26 cellular contexts compared by ENCODE assay signal in the genomic region with DNA sequence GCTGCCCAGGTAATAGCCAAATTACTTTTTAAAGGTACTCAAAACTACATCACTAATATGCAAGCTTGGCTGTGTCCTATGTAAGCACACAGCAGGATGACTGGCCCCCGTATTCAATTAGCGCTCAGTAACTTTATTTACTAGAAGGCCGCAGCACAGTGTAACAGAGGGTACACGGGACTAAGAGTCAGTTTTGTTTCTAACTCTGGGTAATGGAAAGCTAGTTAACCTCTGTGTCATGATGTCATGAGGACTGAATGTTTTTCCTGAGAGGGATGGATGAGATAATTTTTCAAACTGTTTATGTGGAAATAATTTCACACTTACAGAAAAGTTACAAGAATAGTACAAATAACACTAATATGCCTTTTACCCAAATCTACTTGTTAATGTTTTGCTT. TPM values are rescaled to one million over a fixed set of nuclear protein-coding genes. Genes with fewer than 3 reads are reported as not detected.
DNase-seq lines count a peak whose midpoint lies in the region; ATAC-seq, FAIRE-seq and TF ChIP-seq lines count a peak whose summit lies in the region.
"Had no signal": no experiment of that assay in that cellular context is flagged by ENCODE, and none has a peak within 500 bp of the region (broad histone marks: within the 10 kb centered on the region; RNA-seq: fewer than 3 reads in every experiment).

No MANE protein-coding gene starts in this region.

- no peaks in the 10 kb centered on the region for H3K9me3 Mint-ChIP-seq in natural killer cell
- H3K9me3 Mint-ChIP-seq: activated CD4-positive, alpha-beta memory T cell treated with anti-CD3 and anti-CD28 coated beads, Interleukin-2, amount 10 ng/mL, durations not matched to agents 7 days and 5 days; CD8-positive, alpha-beta T cell; natural killer cell treated with Interleukin-12 subunit alpha and Interleukin-12 subunit beta and Interleukin-15 and Interleukin-18, amount 100 ng/mL, for 72 hours had no signal

- TF ChIP-seq EP300 in stomach (IDR thresholded peaks at IDR 0.05) = no peak

- no peak for FAIRE-seq in small intestine (lab: Jason Lieb, UNC)
- FAIRE-seq: GM18507, GM19239, HTR-8/SVneo, K562 had no signal

- no peaks in the 10 kb centered on the region for H3K27me3 Mint-ChIP-seq in natural killer cell (ENCODE audit: low read depth in 2 of 2)
- H3K27me3 Mint-ChIP-seq: activated CD4-positive, alpha-beta memory T cell treated with anti-CD3 and anti-CD28 coated beads, Interleukin-2, amount 10 ng/mL, durations not matched to agents 7 days and 5 days; natural killer cell treated with Interleukin-12 subunit alpha and Interleukin-12 subunit beta and Interleukin-15 and Interleukin-18, amount 100 ng/mL, for 72 hours had no signal

- H3K36me3 ChIP-seq in stomach (peaks cover 0 to 9% (median 9%) of the 10 kb centered on the region in 4 donors), small intestine (ENCODE audit: control insufficient read depth in 2 of 2, insufficient read depth in 2 of 2, low read length in 2 of 2) (peaks cover 0 to 3% of the 10 kb centered on the region in 2 donors)
- H3K36me3 ChIP-seq: BE2C, tibial nerve had no signal

- H3K4me1 ChIP-seq in stomach (peaks cover 8 to 35% (median 15%) of the 10 kb centered on the region in 4 donors), small intestine (ENCODE audit: control insufficient read depth in 2 of 2, insufficient read depth in 1 of 2, low read depth in 1 of 2, low read length in 1 of 2) (peaks cover 0 to 5% of the 10 kb centered on the region in 2 donors)
- H3K4me1 ChIP-seq: BE2C had no signal

- no peak overlapping the region for H3K4me3 Mint-ChIP-seq in natural killer cell
- H3K4me3 Mint-ChIP-seq: activated CD4-positive, alpha-beta memory T cell treated with anti-CD3 and anti-CD28 coated beads, Interleukin-2, amount 10 ng/mL, durations not matched to agents 7 days and 5 days; CD8-positive, alpha-beta T cell; natural killer cell treated with Interleukin-12 subunit alpha and Interleukin-12 subunit beta and Interleukin-15 and Interleukin-18, amount 100 ng/mL, for 72 hours had no signal

- TF ChIP-seq POLR2A in stomach (IDR thresholded peaks at IDR 0.05) = no peak

- intact Hi-C loops in stomach (cut with DNase I; ENCODE audit: low total_unique reads) (no loop called here), natural killer cell (cut with micrococcal nuclease) (no loop called here)

- TF ChIP-seq CTCF in fibroblast of mammary gland (conservative IDR thresholded peaks at IDR 0.05; ENCODE audit: control insufficient read depth, insufficient read depth, low read depth, low read length) (no peak), stomach (IDR thresholded peaks at IDR 0.05) (no peak), natural killer cell (IDR thresholded peaks at IDR 0.05) (no peak)

- H3K4me3 ChIP-seq in fibroblast of mammary gland (ENCODE audit: control insufficient read depth, low read depth, low read length) (no peak overlapping the region), stomach (no peak overlapping the region), small intestine (ENCODE audit: low read depth in 1 of 2, low read length in 2 of 2) (no peak overlapping the region)
- H3K4me3 ChIP-seq: K562, tibial nerve had no signal

- H3K27ac Mint-ChIP-seq in natural killer cell = no peak overlapping the region
- H3K27ac Mint-ChIP-seq: activated CD4-positive, alpha-beta memory T cell treated with anti-CD3 and anti-CD28 coated beads, Interleukin-2, amount 10 ng/mL, durations not matched to agents 7 days and 5 days; CD8-positive, alpha-beta T cell; natural killer cell treated with Interleukin-12 subunit alpha and Interleukin-12 subunit beta and Interleukin-15 and Interleukin-18, amount 100 ng/mL, for 72 hours had no signal

- no peaks in the 10 kb centered on the region for H3K36me3 Mint-ChIP-seq in natural killer cell

- H3K27me3 ChIP-seq in stomach = no peaks in the 10 kb centered on the region
- H3K27me3 ChIP-seq in small intestine (ENCODE audit: control insufficient read depth in 2 of 2, insufficient read depth in 2 of 2, low read length in 2 of 2) = no peaks in the 10 kb centered on the region
- H3K27me3 ChIP-seq: BE2C, tibial nerve had no signal

- peaks cover 34 to 42% of the 10 kb centered on the region in 2 donors for H3K4me1 Mint-ChIP-seq in natural killer cell

- peak overlapping the region; percentile 52 to 64 (median 56) for H3K27ac ChIP-seq in stomach
- H3K27ac ChIP-seq in small intestine (ENCODE audit: low read depth in 1 of 2, low read length in 1 of 2) = peak overlapping the region in 1 of 2 donors; percentile 80

- no peaks in the 10 kb centered on the region for H3K9me3 ChIP-seq in stomach
- no peaks in the 10 kb centered on the region for H3K9me3 ChIP-seq in small intestine (ENCODE audit: control insufficient read depth, low read depth)
- H3K9me3 ChIP-seq: BE2C, tibial nerve had no signal

- 24 to 73% (median 37%) methylated on average over 4 of the region's 4 CpGs for WGBS in stomach, 5 donors
- WGBS in small intestine, 3 donors = 17 to 69% (median 49%) methylated on average over 4 of the region's 4 CpGs

- DNase-seq in amniotic epithelial cell (ENCODE audit: low read depth) (peak; percentile 41), fibroblast of mammary gland (ENCODE audit: low read depth) (peak; percentile 40), kidney tubule cell (ENCODE audit: low spot score) (peak; percentile 31), stomach (no peak), small intestine (no peak), NCI-H187 treated with DMSO at 0.1 percent for 48 hours (lab: John Stamatoyannopoulos, UW) (no peak), natural killer cell (no peak)
- DNase-seq: activated CD4-positive, alpha-beta memory T cell treated with anti-CD3 and anti-CD28 coated beads, Interleukin-2, amount 10 ng/mL, durations not matched to agents 7 days and 5 days; activated CD8-positive, alpha-beta memory T cell treated with anti-CD3 and anti-CD28 coated beads, Interleukin-2, amount 50 U/mL, for 4 hours; activated naive CD4-positive, alpha-beta T cell; BE2C; CD8-positive, alpha-beta T cell; EL; NCI-H1092; NCI-H2029; NCI-H226; NCI-H526 treated with DMSO at 0.1 percent for 48 hours; SHP77; stimulated activated CD4-positive, alpha-beta T cell treated with anti-CD3 and anti-CD28 coated beads, Interleukin-2, amount 100 ng/mL, for 24 hours; stimulated activated CD8-positive, alpha-beta memory T cell treated with anti-CD3 and anti-CD28 coated beads, Interleukin-4, amount 100 ng/mL, for 48 hours had no signal

- no peak for ATAC-seq in natural killer cell
- ATAC-seq: CD8-positive, alpha-beta T cell; K562; natural killer cell treated with Interleukin-12 subunit alpha and Interleukin-12 subunit beta and Interleukin-15 and Interleukin-18, amount 100 ng/mL, for 72 hours had no signal

RNA-seq across cellular contexts. Expression of gene GALNT4, which starts 27.1 kb away (rescaled TPM):
- total RNA-seq in stomach = 100 to 1,000 TPM in 1 of 5 donors, 10 to 100 TPM in 2, 1 to 10 TPM in 1, under 1 TPM in 1; 0.45 to 111 (median 12.2) TPM
- polyA plus RNA-seq in stomach = 1 to 10 TPM; 2.6 to 6.8 (median 3.1) TPM
- polyA plus RNA-seq in small intestine = 10 to 100 TPM in 1 of 3 donors, 1 to 10 TPM in 2; 3.2 to 16.1 (median 5.8) TPM
- 10 to 100 TPM; 14.3 to 19.9 (median 18.7) TPM for total RNA-seq in natural killer cell

RNA-seq across cellular contexts. Expression of gene POC1B, which starts 28.4 kb away (rescaled TPM):
- total RNA-seq in stomach (10 to 100 TPM in 4 of 5 donors, 1 to 10 TPM in 1; 1.7 to 68.3 (median 55.8) TPM), natural killer cell (10 to 100 TPM; 29.8 to 40.9 (median 38.0) TPM)
- polyA plus RNA-seq in stomach (10 to 100 TPM in 2 of 3 donors, 1 to 10 TPM in 1; 7.1 to 14.4 (median 12.5) TPM), small intestine (10 to 100 TPM; 14.1 to 17.0 (median 15.7) TPM)

Comparison
In these comparisons a context has a peak if more than half of its experiments do, and no peak if none do; other contexts are left out.
1. DNase-seq: peak in amniotic epithelial cell (single experiment), fibroblast of mammary gland (single experiment) and kidney tubule cell (single experiment); none in stomach (single experiment), small intestine (single experiment), NCI-H187 treated with DMSO at 0.1 percent for 48 hours (single experiment) and natural killer cell (single experiment).